In genomic region chr7:130566898-130567280, GRCh38 we compare ENCODE assay signal across 23 cellular contexts.
DNase-seq lines count a peak whose midpoint lies in the region; ATAC-seq, FAIRE-seq and TF ChIP-seq lines count a peak whose summit lies in the region.
"Had no signal": no experiment of that assay in that cellular context is flagged by ENCODE, and none has a peak within 500 bp of the region (broad histone marks: within the 10 kb centered on the region; RNA-seq: fewer than 3 reads in every experiment).

No MANE protein-coding gene starts in this region.

- no peaks in the 10 kb centered on the region for H3K27me3 Mint-ChIP-seq in activated T-cell treated with anti-CD3 and anti-CD28 coated beads, Interleukin-2, amount 50 U/mL, for 24 hours
- H3K27me3 Mint-ChIP-seq: CD4-positive, CD25-positive, alpha-beta regulatory T cell had no signal

- in situ Hi-C loops in K562 (cut with MboI): no loop called here

- no peak for TF ChIP-seq RAD21 in K562 (CRISPR knock-in tag; conservative IDR thresholded peaks at IDR 0.05 in 1 of 2, IDR thresholded peaks at IDR 0.05 in 1 of 2)

- H4K20me1 ChIP-seq in K562 (replicated peaks; ENCODE audit: control insufficient read depth, insufficient read depth, low read length): no peaks in the 10 kb centered on the region

- TF ChIP-seq CTCF in K562 (IDR thresholded peaks at IDR 0.05 in 2 of 3, conservative IDR thresholded peaks at IDR 0.05 in 1 of 3; ENCODE audit: insufficient read depth in 2 of 3, low read depth in 1 of 3, low read length in 3 of 3) (no peak), lower lobe of right lung (IDR thresholded peaks at IDR 0.05) (no peak), upper lobe of left lung (IDR thresholded peaks at IDR 0.05) (no peak), sigmoid colon (IDR thresholded peaks at IDR 0.05) (no peak)

- no TSS peak for BruUV-seq in K562 (replicated peaks; lab: Mats Ljungman, UMichigan)

- H2AFZ ChIP-seq in K562 (ENCODE audit: low read depth, low read length): no peak overlapping the region
- H2AFZ ChIP-seq: PC-9 had no signal

- no peak overlapping the region for H3K27ac Mint-ChIP-seq in activated T-cell treated with anti-CD3 and anti-CD28 coated beads, Interleukin-2, amount 50 U/mL, for 24 hours
- H3K27ac Mint-ChIP-seq: CD4-positive, CD25-positive, alpha-beta regulatory T cell; HFFc6 had no signal

- H3K4me3 ChIP-seq in right cardiac atrium (ENCODE audit: low read length): no peak overlapping the region
- no peak overlapping the region for H3K4me3 ChIP-seq in K562
- no peak overlapping the region for H3K4me3 ChIP-seq in lower lobe of right lung
- H3K4me3 ChIP-seq in upper lobe of left lung: no peak overlapping the region
- H3K4me3 ChIP-seq in sigmoid colon: no peak overlapping the region
- H3K4me3 ChIP-seq: A549, PC-9 had no signal

- H3K36me3 Mint-ChIP-seq in activated T-cell treated with anti-CD3 and anti-CD28 coated beads, Interleukin-2, amount 50 U/mL, for 24 hours (ENCODE audit: low read depth): peaks cover 25% of the 10 kb centered on the region

- peak overlapping the region; percentile 81 for H3K27ac ChIP-seq in right cardiac atrium (ENCODE audit: low read length)
- H3K27ac ChIP-seq in K562 (ENCODE audit: extremely low read depth, low read depth, low read length): no peak overlapping the region
- H3K27ac ChIP-seq in lower lobe of right lung: peak overlapping the region; percentile 40
- H3K27ac ChIP-seq in upper lobe of left lung: peak overlapping the region; percentile 36 to 74 (median 66)
- no peak overlapping the region for H3K27ac ChIP-seq in sigmoid colon
- H3K27ac ChIP-seq: A549, PC-9 had no signal

- H3K4me3 Mint-ChIP-seq in activated T-cell treated with anti-CD3 and anti-CD28 coated beads, Interleukin-2, amount 50 U/mL, for 24 hours: no peak overlapping the region
- H3K4me3 Mint-ChIP-seq: CD4-positive, CD25-positive, alpha-beta regulatory T cell; HFFc6 had no signal

- H3K79me2 ChIP-seq in K562 (ENCODE audit: control insufficient read depth, insufficient read depth, low read length): no peaks in the 10 kb centered on the region

- DNase-seq in right cardiac atrium (no peak), Right ventricle myocardium inferior (ENCODE audit: missing footprints) (no peak), K562 (ENCODE audit: extremely low read depth in 1 of 4, low spot score in 3 of 4) (no peak), lower lobe of right lung (no peak), upper lobe of left lung (no peak), sigmoid colon (no peak)
- no peak for DNase-seq in activated T-cell treated with anti-CD3 and anti-CD28 coated beads, Interleukin-2, amount 50 U/mL, for 24 hours
- DNase-seq: CD4-positive, CD25-positive, alpha-beta regulatory T cell; COR-L47; DMS79; H7; HFFc6; KG1; NCI-H1105; NCI-H146; NCI-H2029; NCI-H510A treated with DMSO at 0.1 percent for 48 hours; NCI-H748 treated with DMSO at 0.1 percent for 48 hours; PC-9; RPMI8226; SIG-M5 had no signal

- FAIRE-seq in K562 (lab: Jason Lieb, UNC): no peak
- FAIRE-seq: A549 had no signal

- H3K9me1 ChIP-seq in K562 (ENCODE audit: control insufficient read depth, insufficient read depth, low read length): no peaks in the 10 kb centered on the region

- POLR2A ChIA-PET in K562 (lab: Yijun Ruan, JAX): no interaction called here

- H3K9ac ChIP-seq in K562 (ENCODE audit: insufficient read depth in 1 of 2, low read depth in 2 of 2, low read length in 2 of 2): no peak overlapping the region

- ATAC-seq in right cardiac atrium: no peak
- no peak for ATAC-seq in Right ventricle myocardium inferior
- ATAC-seq in K562: no peak
- ATAC-seq in lower lobe of right lung: no peak
- ATAC-seq in upper lobe of left lung (ENCODE audit: low FRiP score in 2 of 2): no peak
- no peak for ATAC-seq in GM19023 (IDR thresholded peaks at IDR 0.05; ENCODE audit: unreplicated experiment)
- ATAC-seq: A549 had no signal

- no peak for TF ChIP-seq POLR2A in K562 (conservative IDR thresholded peaks at IDR 0.05)
- TF ChIP-seq POLR2A in upper lobe of left lung (IDR thresholded peaks at IDR 0.05): no peak
- TF ChIP-seq POLR2A in sigmoid colon (IDR thresholded peaks at IDR 0.05): no peak

- peaks cover 2% of the 10 kb centered on the region for H3K4me1 Mint-ChIP-seq in activated T-cell treated with anti-CD3 and anti-CD28 coated beads, Interleukin-2, amount 50 U/mL, for 24 hours (ENCODE audit: low read depth)

- peaks cover 29% of the 10 kb centered on the region for H3K9me3 Mint-ChIP-seq in activated T-cell treated with anti-CD3 and anti-CD28 coated beads, Interleukin-2, amount 50 U/mL, for 24 hours

- no peaks in the 10 kb centered on the region for H3K36me3 ChIP-seq in K562 (ENCODE audit: control insufficient read depth, insufficient read depth, low read length)
- H3K36me3 ChIP-seq in lower lobe of right lung: no peaks in the 10 kb centered on the region
- no peaks in the 10 kb centered on the region for H3K36me3 ChIP-seq in upper lobe of left lung
- H3K36me3 ChIP-seq in sigmoid colon: no peaks in the 10 kb centered on the region

- H3K27me3 ChIP-seq in right cardiac atrium (ENCODE audit: control insufficient read depth, insufficient read depth): no peaks in the 10 kb centered on the region
- H3K27me3 ChIP-seq in K562 (ENCODE audit: control insufficient read depth in 2 of 2, insufficient read depth in 2 of 2, low read length in 2 of 2): no peaks in the 10 kb centered on the region
- H3K27me3 ChIP-seq in lower lobe of right lung (ENCODE audit: low read depth): no peaks in the 10 kb centered on the region
- H3K27me3 ChIP-seq in upper lobe of left lung: no peaks in the 10 kb centered on the region
- no peaks in the 10 kb centered on the region for H3K27me3 ChIP-seq in sigmoid colon

- H3K4me2 ChIP-seq in K562 (ENCODE audit: insufficient read depth, low read length): no peak overlapping the region
- H3K4me2 ChIP-seq: A549, PC-9 had no signal

- CTCF ChIA-PET in K562 (lab: Yijun Ruan, JAX; ENCODE audit: low intra/inter-chr PET ratio): no interaction called here

- H3K9me3 ChIP-seq in right cardiac atrium (ENCODE audit: control insufficient read depth, low read length) (no peaks in the 10 kb centered on the region), K562 (replicated peaks; ENCODE audit: control insufficient read depth, insufficient read depth, low read depth, low read length) (no peaks in the 10 kb centered on the region; the same call in 1 of the 2 replicates), lower lobe of right lung (peaks cover 9% of the 10 kb centered on the region), upper lobe of left lung (peaks cover 0 to 4% (median 2%) of the 10 kb centered on the region in 4 donors), sigmoid colon (no peaks in the 10 kb centered on the region)
- H3K9me3 ChIP-seq: A549 had no signal

- no peak for TF ChIP-seq EP300 in K562 (IDR thresholded peaks at IDR 0.05; ENCODE audit: low read length)
- TF ChIP-seq EP300 in upper lobe of left lung (IDR thresholded peaks at IDR 0.05): no peak
- no peak for TF ChIP-seq EP300 in sigmoid colon (IDR thresholded peaks at IDR 0.05)

- H3K4me1 ChIP-seq in right cardiac atrium (ENCODE audit: control insufficient read depth, insufficient read depth, low read length) (peaks cover 2% of the 10 kb centered on the region), K562 (replicated peaks in 1 of 2; ENCODE audit: control insufficient read depth in 2 of 2, insufficient read depth in 2 of 2, low read length in 2 of 2) (peaks cover 0 to 3% of the 10 kb centered on the region in 2 experiments; a peak in 1 of 5 replicates), lower lobe of right lung (peaks cover 4% of the 10 kb centered on the region), upper lobe of left lung (peaks cover 0 to 4% (median 0%) of the 10 kb centered on the region in 4 donors), sigmoid colon (no peaks in the 10 kb centered on the region)
- H3K4me1 ChIP-seq: A549 had no signal

- WGBS in right cardiac atrium: 83% methylated on average over 2 of the region's 2 CpGs
- WGBS in K562 (ENCODE audit: insufficient coverage, low coverage, missing lambda C conversion rate): 31% methylated on average over 2 of the region's 2 CpGs
- WGBS in upper lobe of left lung, 2 donors: 90 to 91% methylated on average over 2 of the region's 2 CpGs
- 96 to 97% methylated on average over 2 of the region's 2 CpGs for WGBS in sigmoid colon, 2 donors

- intact Hi-C loops in right cardiac atrium (cut with DNase I) (no loop called here), Right ventricle myocardium inferior (cut with DNase I) (loop anchor here (2.0 kb wide), 1 partner anchor 102 kb away; the partner anchor contains the start of gene COPG2), K562 (cut with micrococcal nuclease) (no loop called here), lower lobe of right lung (cut with DNase I) (no loop called here), sigmoid colon (cut with DNase I) (no loop called here)

TF ChIP-seq in K562, 482 proteins besides CTCF, POLR2A, EP300 and RAD21:
- TF ChIP-seq ZNF444 (CRISPR knock-in tag; IDR thresholded peaks at IDR 0.05) (no peak), ZNF146 (CRISPR knock-in tag; IDR thresholded peaks at IDR 0.05; ENCODE audit: unreplicated experiment) (peak; percentile 87)

Comparison
In these comparisons a context has a peak if more than half of its experiments do, and no peak if none do; other contexts are left out.
1. H3K27ac ChIP-seq: peak in right cardiac atrium (single experiment), lower lobe of right lung (single experiment) and upper lobe of left lung (4 of 4); none in K562 (single experiment) and sigmoid colon (0 of 4).